In the genomic region with DNA sequence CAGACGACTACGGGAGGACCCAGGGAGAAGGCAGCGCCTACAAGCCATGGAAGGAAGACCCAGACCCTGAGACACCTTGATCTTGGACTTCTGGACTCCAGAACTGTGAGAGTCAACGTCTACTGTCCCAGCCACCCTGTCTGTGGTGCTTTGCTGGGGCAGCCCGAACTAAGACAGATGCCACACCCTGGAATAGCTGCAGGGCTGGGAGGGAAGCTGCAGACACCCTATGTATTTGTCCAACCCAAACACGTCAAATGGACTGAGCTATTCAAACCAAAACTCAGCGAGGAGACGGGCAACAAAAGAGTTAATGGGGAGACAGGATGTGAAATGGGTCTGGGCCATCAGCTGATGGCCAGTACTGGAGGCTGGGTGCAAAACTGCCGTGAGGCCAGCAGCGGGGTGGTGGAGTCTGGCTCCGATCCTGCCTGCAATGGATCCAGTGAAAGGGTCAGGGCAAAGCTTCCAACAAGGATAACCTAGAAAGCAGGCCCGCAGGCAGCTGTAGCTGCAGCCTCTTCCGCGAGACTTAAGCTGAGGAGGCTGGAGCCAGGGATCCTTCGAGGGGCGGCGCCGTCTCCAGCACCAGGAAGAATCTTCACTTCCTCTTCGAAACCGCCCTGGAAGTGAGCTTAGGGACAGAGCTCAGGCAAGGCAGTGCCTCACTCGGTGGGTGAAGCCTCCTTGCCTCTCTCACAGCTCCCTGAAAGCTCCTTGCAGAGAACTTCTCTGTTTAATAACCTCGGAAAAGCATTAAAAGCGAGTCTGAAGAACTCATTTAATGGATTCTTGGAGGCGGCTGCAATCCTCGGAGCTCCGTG, we compare ENCODE assay signal across 8 cellular contexts.
DNase-seq lines count a peak whose midpoint lies in the region; ATAC-seq, FAIRE-seq and TF ChIP-seq lines count a peak whose summit lies in the region.

No MANE protein-coding gene starts in this region.

- H3K9ac ChIP-seq in keratinocyte (ENCODE audit: control insufficient read depth, extremely low read depth, insufficient read depth, low read length) = no peak overlapping the region

- no peaks in the 10 kb centered on the region for H3K9me1 ChIP-seq in keratinocyte (ENCODE audit: control insufficient read depth, extremely low read depth, insufficient read depth, low read length)

- dilution Hi-C loops in keratinocyte (cut with MboI; ENCODE audit: extremely low pct_ligation_motif_present, low sequenced_read_pairs) = no loop called here

- peaks cover 6% of the 10 kb centered on the region for H3K4me1 ChIP-seq in keratinocyte (ENCODE audit: control insufficient read depth, extremely low read depth, insufficient read depth, low read length)

- DNase-seq in HT1080 (ENCODE audit: low read depth) = peak; percentile 23
- peak; percentile 79 to 88 for DNase-seq in T47D (ENCODE audit: low read depth in 1 of 2, low spot score in 1 of 2)
- DNase-seq in keratinocyte (ENCODE audit: low read depth, low spot score) = no peak
- DNase-seq in superior temporal gyrus (ENCODE audit: extremely low spot score) = peak; percentile 46
- DNase-seq in GM12892 (ENCODE audit: insufficient read length) = no peak
- DNase-seq in NCI-H1105 treated with DMSO at 0.1 percent for 48 hours (lab: John Stamatoyannopoulos, UW) = no peak

- no peaks in the 10 kb centered on the region for H3K79me2 ChIP-seq in keratinocyte (ENCODE audit: control insufficient read depth, insufficient read depth, low read length)

- H2AFZ ChIP-seq in keratinocyte (ENCODE audit: control insufficient read depth, low read length) = peak overlapping the region; percentile 80

- H4K20me1 ChIP-seq in keratinocyte (ENCODE audit: control insufficient read depth, extremely low read depth, insufficient read depth, low read length) = no peaks in the 10 kb centered on the region

- H3K27me3 ChIP-seq in keratinocyte (ENCODE audit: control insufficient read depth, extremely low read depth, insufficient read depth, low read length) = no peaks in the 10 kb centered on the region

- no peak overlapping the region for H3K27ac ChIP-seq in keratinocyte (ENCODE audit: control insufficient read depth, insufficient read depth, low read length)

- in situ Hi-C loops in T47D (cut with HindIII; ENCODE audit: low pct_unique_long_range_greater_than_20kb, low sequenced_read_pairs) = no loop called here

- TF ChIP-seq POLR2A in GM12892 (IDR thresholded peaks at IDR 0.05; ENCODE audit: low read depth, low read length) = no peak

- TF ChIP-seq CTCF in keratinocyte (optimal IDR thresholded peaks at IDR 0.05 in 1 of 3, IDR thresholded peaks at IDR 0.05 in 1 of 3, conservative IDR thresholded peaks at IDR 0.05 in 1 of 3; ENCODE audit: extremely low read depth in 1 of 3, insufficient read depth in 2 of 3, low read length in 3 of 3) = no peak

- no peaks in the 10 kb centered on the region for H3K36me3 ChIP-seq in keratinocyte (ENCODE audit: control insufficient read depth in 2 of 2, extremely low read depth in 1 of 2, insufficient read depth in 2 of 2, low read length in 2 of 2)

- FAIRE-seq in keratinocyte (lab: Jason Lieb, UNC) (no peak), GM12892 (lab: Jason Lieb, UNC) (no peak)

- peak overlapping the region; percentile 79 for H3K4me2 ChIP-seq in keratinocyte (ENCODE audit: control insufficient read depth, extremely low read depth, insufficient read depth, low read depth, low read length)

- H3K9me3 ChIP-seq in keratinocyte (ENCODE audit: control insufficient read depth, low read depth, low read length) = no peaks in the 10 kb centered on the region

- H3K4me3 ChIP-seq in keratinocyte (ENCODE audit: control insufficient read depth in 2 of 3, extremely low read depth in 1 of 3, insufficient read depth in 2 of 3, low read depth in 1 of 3, low read length in 3 of 3) = peak overlapping the region; percentile 6 to 65 (median 48)

- ATAC-seq in GM21515 (IDR thresholded peaks at IDR 0.05; ENCODE audit: unreplicated experiment) (no peak), HG02981 (IDR thresholded peaks at IDR 0.05; ENCODE audit: unreplicated experiment) (no peak)

Comparison
In these comparisons a context has a peak if more than half of its experiments do, and no peak if none do; other contexts are left out.
1. DNase-seq: peak in HT1080 (single experiment), T47D (2 of 2) and superior temporal gyrus (single experiment); none in keratinocyte (single experiment), GM12892 (single experiment) and NCI-H1105 treated with DMSO at 0.1 percent for 48 hours (single experiment).